ENCODE assay signal across 31 cellular contexts in genomic region chr5:97077246-97077645, GRCh38.
"Had no signal": no experiment of that assay in that cellular context is flagged by ENCODE, and none has a peak within 500 bp of the region (broad histone marks: within the 10 kb centered on the region; RNA-seq: fewer than 3 reads in every experiment).

No MANE protein-coding gene starts in this region.

- H3K36me3 Mint-ChIP-seq: naive thymus-derived CD8-positive, alpha-beta T cell; stimulated activated memory B cell treated with anti-CD40 and anti-IgM and Interleukin-4, amounts not matched to agents 10 μg/mL and 1 μg/mL and 100 μg/mL, for 72 hours had no signal

- H3K4me2 ChIP-seq: smooth muscle cell had no signal

- H3K9me3 Mint-ChIP-seq: immature natural killer cell; naive thymus-derived CD8-positive, alpha-beta T cell; nephron; stimulated activated memory B cell treated with anti-CD40 and anti-IgM and Interleukin-4, amounts not matched to agents 10 μg/mL and 1 μg/mL and 100 μg/mL, for 72 hours; stimulated activated naive CD8-positive, alpha-beta T cell treated with anti-CD3 and anti-CD28 coated beads, Interleukin-15, amount 100 ng/mL, for 72 hours had no signal

- H3K27me3 ChIP-seq: heart left ventricle, left lung, right atrium auricular region, right lobe of liver, testis, thyroid gland, transverse colon had no signal

- H3K4me3 Mint-ChIP-seq: immature natural killer cell; naive thymus-derived CD8-positive, alpha-beta T cell; nephron; neural crest cell; stimulated activated memory B cell treated with anti-CD40 and anti-IgM and Interleukin-4, amounts not matched to agents 10 μg/mL and 1 μg/mL and 100 μg/mL, for 72 hours; stimulated activated naive CD8-positive, alpha-beta T cell treated with anti-CD3 and anti-CD28 coated beads, Interleukin-15, amount 100 ng/mL, for 72 hours had no signal

- H3K4me3 ChIP-seq: heart left ventricle, left lung, lower lobe of right lung, mucosa of descending colon, right atrium auricular region, right lobe of liver, smooth muscle cell, testis, thyroid gland, transverse colon, upper lobe of right lung had no signal

- H3K27ac Mint-ChIP-seq: immature natural killer cell; naive thymus-derived CD8-positive, alpha-beta T cell; nephron; progenitor cell of endocrine pancreas; stimulated activated memory B cell treated with anti-CD40 and anti-IgM and Interleukin-4, amounts not matched to agents 10 μg/mL and 1 μg/mL and 100 μg/mL, for 72 hours; stimulated activated naive CD8-positive, alpha-beta T cell treated with anti-CD3 and anti-CD28 coated beads, Interleukin-15, amount 100 ng/mL, for 72 hours had no signal

- H3K27me3 Mint-ChIP-seq: progenitor cell of endocrine pancreas; stimulated activated memory B cell treated with anti-CD40 and anti-IgM and Interleukin-4, amounts not matched to agents 10 μg/mL and 1 μg/mL and 100 μg/mL, for 72 hours had no signal

- H3K9me3 ChIP-seq: heart left ventricle, left lung, lower lobe of right lung, mucosa of descending colon, right atrium auricular region, right lobe of liver, testis, thyroid gland, transverse colon, upper lobe of right lung had no signal

- H3K36me3 ChIP-seq: heart left ventricle, left lung, lower lobe of right lung, right atrium auricular region, right lobe of liver, thyroid gland, transverse colon, upper lobe of right lung had no signal

- H3K27ac ChIP-seq: heart left ventricle, left lung, lower lobe of right lung, right atrium auricular region, right lobe of liver, testis, thyroid gland, transverse colon, upper lobe of right lung had no signal

- DNase-seq: heart left ventricle; hypothalamus; immature natural killer cell; kidney; left colon; left lung; lower lobe of right lung; mammary epithelial cell; mesendoderm; midbrain; mucosa of descending colon; naive thymus-derived CD8-positive, alpha-beta T cell; nucleus accumbens; right lobe of liver; stimulated activated CD4-positive, alpha-beta T cell treated with anti-CD3 and anti-CD28 coated beads, Interleukin-1b, Interleukin-23, amount 100 ng/mL, for 48 hours; stimulated activated CD4-positive, alpha-beta T cell treated with anti-CD3 and anti-CD28 coated beads, Interleukin-2, amount 100 ng/mL, for 48 hours; stimulated activated CD4-positive, alpha-beta T cell treated with anti-CD3 and anti-CD28 coated beads, Interleukin-4, amount 100 ng/mL, for 4 hours; stimulated activated CD8-positive, alpha-beta memory T cell treated with anti-CD3 and anti-CD28 coated beads, Interleukin-4, amount 100 ng/mL, for 48 hours; stimulated activated naive CD4-positive, alpha-beta T cell treated with Interleukin-2 at 50 U/mL for 16 hours; stimulated activated naive CD8-positive, alpha-beta T cell treated with anti-CD3 and anti-CD28 coated beads, Interleukin-15, amount 100 ng/mL, for 72 hours; substantia nigra; testis; thyroid gland; transverse colon; upper lobe of right lung had no signal

- H3K4me1 ChIP-seq: lower lobe of right lung, right atrium auricular region, right lobe of liver, testis, thyroid gland, upper lobe of right lung had no signal

- ATAC-seq: heart left ventricle; left colon; left lung; lower lobe of right lung; mucosa of descending colon; naive thymus-derived CD8-positive, alpha-beta T cell; right lobe of liver; stimulated activated memory B cell treated with anti-CD40 and anti-IgM and Interleukin-4, amounts not matched to agents 10 μg/mL and 1 μg/mL and 100 μg/mL, for 72 hours; stimulated activated naive CD8-positive, alpha-beta T cell treated with anti-CD3 and anti-CD28 coated beads, Interleukin-15, amount 100 ng/mL, for 72 hours; upper lobe of right lung had no signal
